ENCODE assay signal across 13 cellular contexts in the genomic region with DNA sequence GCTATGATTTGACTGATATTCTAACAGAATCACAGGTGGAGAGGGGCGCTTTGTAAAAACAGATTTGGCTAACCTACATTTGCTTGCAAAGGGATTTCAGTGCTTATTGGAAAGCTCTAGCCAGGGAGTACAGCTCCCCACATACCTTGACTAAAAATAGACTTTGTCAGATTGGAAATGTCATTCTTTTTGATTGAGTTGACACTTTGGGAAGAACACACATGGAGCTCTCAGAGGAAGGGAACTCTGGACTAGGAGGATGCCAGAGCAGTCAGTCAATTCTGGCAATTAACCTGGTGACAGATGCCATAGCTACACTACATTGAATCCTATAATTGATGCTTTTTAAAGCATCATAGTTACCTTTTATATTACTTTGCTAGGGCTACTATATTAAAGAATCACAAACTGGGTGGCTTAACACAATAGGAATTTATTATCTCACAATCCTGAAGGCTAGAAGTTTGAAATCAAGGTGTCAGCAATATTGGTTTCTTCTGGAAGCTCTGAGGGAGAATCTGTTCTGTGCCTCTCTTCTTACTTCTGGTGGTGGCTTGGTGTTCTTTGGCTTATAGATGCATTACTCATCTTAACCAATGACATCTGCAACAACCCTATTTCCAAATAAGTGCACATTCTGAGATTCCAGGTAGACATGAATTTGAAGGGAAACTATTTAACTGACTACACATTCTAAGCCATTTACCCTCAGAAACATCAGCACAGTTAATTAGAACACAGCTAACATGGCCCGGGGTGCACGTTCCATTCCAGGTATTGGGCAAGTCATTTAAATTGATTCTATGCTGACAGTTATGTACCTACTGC. TPM values are rescaled to one million over a fixed set of nuclear protein-coding genes. Genes with fewer than 3 reads are reported as not detected.
DNase-seq lines count a peak whose midpoint lies in the region; ATAC-seq, FAIRE-seq and TF ChIP-seq lines count a peak whose summit lies in the region.
"Had no signal": no experiment of that assay in that cellular context is flagged by ENCODE, and none has a peak within 500 bp of the region (broad histone marks: within the 10 kb centered on the region; RNA-seq: fewer than 3 reads in every experiment).

No MANE protein-coding gene starts in this region.

- no peak for TF ChIP-seq POLR2A in A549 (IDR thresholded peaks at IDR 0.05; ENCODE audit: low read length)

- H3K4me3 Mint-ChIP-seq in brain: no peak overlapping the region
- no peak overlapping the region for H3K4me3 Mint-ChIP-seq in endodermal cell
- H3K4me3 Mint-ChIP-seq: CD8-positive, alpha-beta memory T cell had no signal

- TF ChIP-seq CTCF in A549 (IDR thresholded peaks at IDR 0.05) (no peak), brain (conservative IDR thresholded peaks at IDR 0.05) (no peak), left ventricle myocardium inferior (IDR thresholded peaks at IDR 0.05; ENCODE audit: borderline replicate concordance) (no peak), endodermal cell (conservative IDR thresholded peaks at IDR 0.05) (no peak)

- H3K9me3 Mint-ChIP-seq in brain: peaks cover 0 to 3% (median 0%) of the 10 kb centered on the region in 5 experiments
- no peaks in the 10 kb centered on the region for H3K9me3 Mint-ChIP-seq in endodermal cell
- H3K9me3 Mint-ChIP-seq: CD8-positive, alpha-beta memory T cell had no signal

- TF ChIP-seq EP300 in A549 (IDR thresholded peaks at IDR 0.05): no peak

- H3K9me3 ChIP-seq in A549 (no peaks in the 10 kb centered on the region), left ventricle myocardium inferior (replicated peaks) (no peaks in the 10 kb centered on the region), endodermal cell (ENCODE audit: control insufficient read depth, low read length) (peaks cover 9% of the 10 kb centered on the region)
- H3K9me3 ChIP-seq: BLaER1 had no signal

- H3K9ac ChIP-seq in endodermal cell (ENCODE audit: extremely low read depth, low read length, poor library complexity, severe bottlenecking): no peak overlapping the region
- H3K9ac ChIP-seq: BLaER1 had no signal

- H3K27ac ChIP-seq in A549: no peak overlapping the region
- H3K27ac ChIP-seq in left ventricle myocardium inferior (replicated peaks): peak overlapping the region; percentile 78
- H3K27ac ChIP-seq in endodermal cell (ENCODE audit: low read depth, low read length): no peak overlapping the region
- H3K27ac ChIP-seq: BLaER1, SJCRH30 had no signal

- H3K4me1 Mint-ChIP-seq in brain (no peaks in the 10 kb centered on the region), endodermal cell (peaks cover 17% of the 10 kb centered on the region)
- H3K4me1 Mint-ChIP-seq: CD8-positive, alpha-beta memory T cell had no signal

- CTCF ChIA-PET in A549 (lab: Yijun Ruan, JAX): interaction anchor here (0.7 to 1.5 kb wide), 6 partner anchors 10 to 209 kb away, joined by 3 to 5 read pairs (median 3); no protein-coding TSS in a partner anchor

- DNase-seq in A549 (ENCODE audit: low read depth in 1 of 2, low spot score in 1 of 2) (no peak), G401 (ENCODE audit: low spot score) (peak; percentile 94), left ventricle myocardium inferior (no peak), endodermal cell (no peak)
- DNase-seq in activated naive CD4-positive, alpha-beta T cell (lab: John Stamatoyannopoulos, UW): no peak
- DNase-seq in effector CD4-positive, alpha-beta T cell: no peak
- no peak for DNase-seq in activated naive CD4-positive, alpha-beta T cell treated with Interleukin-2 at 50 U/mL for 16 hours
- DNase-seq: CD8-positive, alpha-beta memory T cell; NCI-H1436 treated with DMSO at 0.1 percent for 48 hours; NCI-H510A treated with DMSO at 0.1 percent for 48 hours; SJCRH30 had no signal

- H3K36me3 Mint-ChIP-seq in brain: peaks cover under 1% of the 10 kb centered on the region
- H3K36me3 Mint-ChIP-seq in endodermal cell (ENCODE audit: low read depth): no peaks in the 10 kb centered on the region
- H3K36me3 Mint-ChIP-seq: CD8-positive, alpha-beta memory T cell had no signal

- H3K36me3 ChIP-seq in left ventricle myocardium inferior: no peaks in the 10 kb centered on the region
- no peaks in the 10 kb centered on the region for H3K36me3 ChIP-seq in endodermal cell (ENCODE audit: control insufficient read depth, insufficient read depth, low read length)
- H3K36me3 ChIP-seq: BLaER1, SJCRH30 had no signal

- H3K27ac Mint-ChIP-seq in brain (peak overlapping the region in 4 of 5 experiments; percentile 20 to 90 (median 36)), endodermal cell (no peak overlapping the region)

- POLR2A ChIA-PET in A549 (lab: Yijun Ruan, JAX): no interaction called here

- no peak for FAIRE-seq in A549 (lab: Jason Lieb, UNC)

- H3K4me3 ChIP-seq in A549: no peak overlapping the region
- no peak overlapping the region for H3K4me3 ChIP-seq in left ventricle myocardium inferior
- no peak overlapping the region for H3K4me3 ChIP-seq in endodermal cell (ENCODE audit: low read length)
- H3K4me3 ChIP-seq: BLaER1, SJCRH30 had no signal

- ATAC-seq in A549: no peak

- H3K27me3 Mint-ChIP-seq in brain (no peaks in the 10 kb centered on the region), endodermal cell (ENCODE audit: insufficient read depth) (peaks cover 6% of the 10 kb centered on the region)

- intact Hi-C loops in left ventricle myocardium inferior (cut with micrococcal nuclease): no loop called here

- no peak overlapping the region for H3K4me2 ChIP-seq in A549
- H3K4me2 ChIP-seq: BLaER1 had no signal

- H3K4me1 ChIP-seq in A549 (no peaks in the 10 kb centered on the region), left ventricle myocardium inferior (peaks cover 38% of the 10 kb centered on the region), endodermal cell (ENCODE audit: control insufficient read depth, insufficient read depth, low read length) (no peaks in the 10 kb centered on the region)
- H3K4me1 ChIP-seq: BLaER1, SJCRH30 had no signal

- no peak for TF ChIP-seq RAD21 in A549 (conservative IDR thresholded peaks at IDR 0.05 in 1 of 2, IDR thresholded peaks at IDR 0.05 in 1 of 2)

- in situ Hi-C loops in G401 (cut with HindIII; ENCODE audit: low sequenced_read_pairs): no loop called here

- 79% methylated on average over 3 of the region's 3 CpGs for WGBS in A549 (ENCODE audit: missing lambda C conversion rate)
- 93 to 100% methylated on average over 2 to 3 of the region's 3 CpGs for WGBS in endodermal cell (ENCODE audit: insufficient coverage in 1 of 2, insufficient read length in 1 of 2), 2 experiments

- H3K27me3 ChIP-seq in left ventricle myocardium inferior (ENCODE audit: low read depth) (no peaks in the 10 kb centered on the region), endodermal cell (ENCODE audit: control insufficient read depth, insufficient read depth, low read length, poor library complexity, severe bottlenecking) (peaks cover 10% of the 10 kb centered on the region)
- H3K27me3 ChIP-seq: BLaER1, SJCRH30 had no signal

TF ChIP-seq in A549, 52 proteins besides CTCF, POLR2A, EP300 and RAD21:
- peak; percentile 34 for TF ChIP-seq MAFK (IDR thresholded peaks at IDR 0.05; ENCODE audit: partially characterized antibody)
- no peak for TF ChIP-seq KDM1A (IDR thresholded peaks at IDR 0.05; ENCODE audit: low read depth)
- TF ChIP-seq EHMT2 (IDR thresholded peaks at IDR 0.05; ENCODE audit: low read depth): no peak
- TF ChIP-seq, protein P1, sequence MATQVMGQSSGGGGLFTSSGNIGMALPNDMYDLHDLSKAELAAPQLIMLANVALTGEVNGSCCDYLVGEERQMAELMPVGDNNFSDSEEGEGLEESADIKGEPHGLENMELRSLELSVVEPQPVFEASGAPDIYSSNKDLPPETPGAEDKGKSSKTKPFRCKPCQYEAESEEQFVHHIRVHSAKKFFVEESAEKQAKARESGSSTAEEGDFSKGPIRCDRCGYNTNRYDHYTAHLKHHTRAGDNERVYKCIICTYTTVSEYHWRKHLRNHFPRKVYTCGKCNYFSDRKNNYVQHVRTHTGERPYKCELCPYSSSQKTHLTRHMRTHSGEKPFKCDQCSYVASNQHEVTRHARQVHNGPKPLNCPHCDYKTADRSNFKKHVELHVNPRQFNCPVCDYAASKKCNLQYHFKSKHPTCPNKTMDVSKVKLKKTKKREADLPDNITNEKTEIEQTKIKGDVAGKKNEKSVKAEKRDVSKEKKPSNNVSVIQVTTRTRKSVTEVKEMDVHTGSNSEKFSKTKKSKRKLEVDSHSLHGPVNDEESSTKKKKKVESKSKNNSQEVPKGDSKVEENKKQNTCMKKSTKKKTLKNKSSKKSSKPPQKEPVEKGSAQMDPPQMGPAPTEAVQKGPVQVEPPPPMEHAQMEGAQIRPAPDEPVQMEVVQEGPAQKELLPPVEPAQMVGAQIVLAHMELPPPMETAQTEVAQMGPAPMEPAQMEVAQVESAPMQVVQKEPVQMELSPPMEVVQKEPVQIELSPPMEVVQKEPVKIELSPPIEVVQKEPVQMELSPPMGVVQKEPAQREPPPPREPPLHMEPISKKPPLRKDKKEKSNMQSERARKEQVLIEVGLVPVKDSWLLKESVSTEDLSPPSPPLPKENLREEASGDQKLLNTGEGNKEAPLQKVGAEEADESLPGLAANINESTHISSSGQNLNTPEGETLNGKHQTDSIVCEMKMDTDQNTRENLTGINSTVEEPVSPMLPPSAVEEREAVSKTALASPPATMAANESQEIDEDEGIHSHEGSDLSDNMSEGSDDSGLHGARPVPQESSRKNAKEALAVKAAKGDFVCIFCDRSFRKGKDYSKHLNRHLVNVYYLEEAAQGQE (IDR thresholded peaks at IDR 0.05): no peak
- TF ChIP-seq BHLHE40 (IDR thresholded peaks at IDR 0.05; ENCODE audit: low read depth, low read length): no peak
- no peak for TF ChIP-seq SREBF2 (IDR thresholded peaks at IDR 0.05)

RNA-seq across cellular contexts. Expression of gene HERC3, which starts 8.4 kb away (rescaled TPM):
- polyA plus RNA-seq in A549 (2011; rRNA removed): 4.9 and 6.2 TPM in 2 replicates
- polyA plus RNA-seq in A549 (2012; cell fraction: cytosol; rRNA removed): 1.4 and 1.7 TPM in 2 replicates
- 1.1 and 2.3 TPM in 2 replicates for polyA plus RNA-seq in A549 (2012; cell fraction: nucleus; rRNA removed)
- 4.3 to 5.7 TPM (median 4.9 TPM) in 3 replicates for polyA plus RNA-seq in A549 (2017; fragmentation: RNase III; extraction: RNeasy Plus Mini Kit Qiagen cat#74134 plus additional on column Dnase treatment)
- 5.3 and 5.4 TPM in 2 replicates for polyA minus RNA-seq in A549 (2011; rRNA and poly(A)+ RNA removed)
- total RNA-seq in G401 (2014; rRNA removed; shearing (Covaris generic)): 0.78 and 4.1 TPM in 2 replicates
- 9.4 TPM for polyA plus RNA-seq in brain (ENCODE audit: insufficient read depth, low read depth, low replicate concordance)
- total RNA-seq in left ventricle myocardium inferior: 56.8 TPM
- 1 to 10 TPM; 4.4 to 5.9 TPM for total RNA-seq in endodermal cell
- polyA plus RNA-seq in endodermal cell (2013, experiment 1 of 2): 5.5 TPM
- 5.8 TPM for polyA plus RNA-seq in endodermal cell (2013, experiment 2 of 2)
